ENCODE assay signal across 1 cellular context in the genomic region with DNA sequence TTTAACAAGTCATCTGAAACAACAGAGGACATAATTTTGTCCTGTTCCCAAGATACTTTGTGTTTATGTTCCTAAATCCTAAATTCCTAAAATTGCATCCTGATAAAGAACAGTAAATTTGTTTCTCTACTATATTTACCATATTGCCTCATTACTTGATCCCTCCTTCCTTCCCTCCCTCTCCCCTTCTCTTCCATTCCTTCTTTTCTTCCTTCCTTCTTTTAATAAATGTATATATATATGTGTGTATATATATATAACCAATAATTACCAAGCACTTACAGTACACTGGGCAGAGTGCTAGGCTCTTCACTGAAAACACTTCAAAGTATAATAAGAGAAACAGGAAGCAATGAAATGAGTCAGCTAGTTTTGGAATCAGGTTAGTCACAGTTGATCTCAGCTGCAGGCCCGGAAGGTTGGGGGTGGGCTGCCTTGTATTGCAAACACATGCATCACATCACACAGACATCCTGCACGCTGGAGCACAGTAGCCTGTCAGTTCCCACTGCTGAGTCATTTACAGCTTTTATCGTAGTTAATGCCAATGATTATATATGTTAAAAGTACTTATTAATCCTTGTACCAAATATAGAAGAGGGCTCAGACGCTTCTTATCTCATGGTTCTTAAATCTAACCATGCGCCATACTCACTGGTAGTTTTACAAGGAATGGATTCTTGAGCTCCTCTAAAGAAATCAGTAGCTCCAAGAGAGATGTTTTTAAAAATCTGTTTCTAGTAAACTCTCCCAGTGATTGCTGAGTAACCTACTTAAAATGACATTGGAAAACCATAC.
TF ChIP-seq lines count a peak whose summit lies in the region.

No MANE protein-coding gene starts in this region.

TF ChIP-seq in K562, 482 proteins besides CTCF, POLR2A, EP300 and RAD21 (continued from another document and continues in another):
- TF ChIP-seq, protein P1, sequence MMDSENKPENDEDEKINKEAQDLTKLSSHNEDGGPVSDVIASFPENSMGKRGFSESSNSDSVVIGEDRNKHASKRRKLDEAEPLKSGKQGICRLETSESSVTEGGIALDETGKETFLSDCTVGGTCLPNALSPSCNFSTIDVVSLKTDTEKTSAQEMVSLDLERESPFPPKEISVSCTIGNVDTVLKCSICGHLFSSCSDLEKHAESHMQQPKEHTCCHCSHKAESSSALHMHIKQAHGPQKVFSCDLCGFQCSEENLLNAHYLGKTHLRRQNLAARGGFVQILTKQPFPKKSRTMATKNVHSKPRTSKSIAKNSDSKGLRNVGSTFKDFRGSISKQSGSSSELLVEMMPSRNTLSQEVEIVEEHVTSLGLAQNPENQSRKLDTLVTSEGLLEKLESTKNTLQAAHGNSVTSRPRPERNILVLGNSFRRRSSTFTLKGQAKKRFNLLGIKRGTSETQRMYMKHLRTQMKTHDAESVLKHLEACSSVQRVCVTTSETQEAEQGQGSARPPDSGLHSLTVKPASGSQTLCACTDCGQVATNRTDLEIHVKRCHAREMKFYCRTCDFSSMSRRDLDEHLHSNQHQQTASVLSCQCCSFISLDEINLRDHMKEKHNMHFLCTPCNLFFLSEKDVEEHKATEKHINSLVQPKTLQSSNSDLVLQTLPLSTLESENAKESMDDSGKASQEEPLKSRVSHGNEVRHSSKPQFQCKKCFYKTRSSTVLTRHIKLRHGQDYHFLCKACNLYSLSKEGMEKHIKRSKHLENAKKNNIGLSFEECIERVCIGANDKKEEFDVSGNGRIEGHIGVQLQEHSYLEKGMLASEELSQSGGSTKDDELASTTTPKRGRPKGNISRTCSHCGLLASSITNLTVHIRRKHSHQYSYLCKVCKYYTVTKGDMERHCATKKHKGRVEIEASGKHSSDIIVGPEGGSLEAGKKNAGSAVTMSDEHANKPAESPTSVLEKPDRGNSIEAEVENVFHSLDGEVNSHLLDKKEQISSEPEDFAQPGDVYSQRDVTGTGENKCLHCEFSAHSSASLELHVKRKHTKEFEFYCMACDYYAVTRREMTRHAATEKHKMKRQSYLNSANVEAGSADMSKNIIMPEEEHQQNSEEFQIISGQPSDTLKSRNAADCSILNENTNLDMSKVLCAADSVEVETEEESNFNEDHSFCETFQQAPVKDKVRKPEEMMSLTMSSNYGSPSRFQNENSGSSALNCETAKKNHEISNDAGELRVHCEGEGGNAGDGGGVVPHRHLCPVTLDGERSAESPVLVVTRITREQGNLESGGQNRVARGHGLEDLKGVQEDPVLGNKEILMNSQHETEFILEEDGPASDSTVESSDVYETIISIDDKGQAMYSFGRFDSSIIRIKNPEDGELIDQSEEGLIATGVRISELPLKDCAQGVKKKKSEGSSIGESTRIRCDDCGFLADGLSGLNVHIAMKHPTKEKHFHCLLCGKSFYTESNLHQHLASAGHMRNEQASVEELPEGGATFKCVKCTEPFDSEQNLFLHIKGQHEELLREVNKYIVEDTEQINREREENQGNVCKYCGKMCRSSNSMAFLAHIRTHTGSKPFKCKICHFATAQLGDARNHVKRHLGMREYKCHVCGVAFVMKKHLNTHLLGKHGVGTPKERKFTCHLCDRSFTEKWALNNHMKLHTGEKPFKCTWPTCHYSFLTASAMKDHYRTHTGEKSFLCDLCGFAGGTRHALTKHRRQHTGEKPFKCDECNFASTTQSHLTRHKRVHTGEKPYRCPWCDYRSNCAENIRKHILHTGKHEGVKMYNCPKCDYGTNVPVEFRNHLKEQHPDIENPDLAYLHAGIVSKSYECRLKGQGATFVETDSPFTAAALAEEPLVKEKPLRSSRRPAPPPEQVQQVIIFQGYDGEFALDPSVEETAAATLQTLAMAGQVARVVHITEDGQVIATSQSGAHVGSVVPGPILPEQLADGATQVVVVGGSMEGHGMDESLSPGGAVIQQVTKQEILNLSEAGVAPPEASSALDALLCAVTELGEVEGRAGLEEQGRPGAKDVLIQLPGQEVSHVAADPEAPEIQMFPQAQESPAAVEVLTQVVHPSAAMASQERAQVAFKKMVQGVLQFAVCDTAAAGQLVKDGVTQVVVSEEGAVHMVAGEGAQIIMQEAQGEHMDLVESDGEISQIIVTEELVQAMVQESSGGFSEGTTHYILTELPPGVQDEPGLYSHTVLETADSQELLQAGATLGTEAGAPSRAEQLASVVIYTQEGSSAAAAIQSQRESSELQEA (IDR thresholded peaks at IDR 0.05; ENCODE audit: low read depth), result no peak
- TF ChIP-seq, protein P2, sequence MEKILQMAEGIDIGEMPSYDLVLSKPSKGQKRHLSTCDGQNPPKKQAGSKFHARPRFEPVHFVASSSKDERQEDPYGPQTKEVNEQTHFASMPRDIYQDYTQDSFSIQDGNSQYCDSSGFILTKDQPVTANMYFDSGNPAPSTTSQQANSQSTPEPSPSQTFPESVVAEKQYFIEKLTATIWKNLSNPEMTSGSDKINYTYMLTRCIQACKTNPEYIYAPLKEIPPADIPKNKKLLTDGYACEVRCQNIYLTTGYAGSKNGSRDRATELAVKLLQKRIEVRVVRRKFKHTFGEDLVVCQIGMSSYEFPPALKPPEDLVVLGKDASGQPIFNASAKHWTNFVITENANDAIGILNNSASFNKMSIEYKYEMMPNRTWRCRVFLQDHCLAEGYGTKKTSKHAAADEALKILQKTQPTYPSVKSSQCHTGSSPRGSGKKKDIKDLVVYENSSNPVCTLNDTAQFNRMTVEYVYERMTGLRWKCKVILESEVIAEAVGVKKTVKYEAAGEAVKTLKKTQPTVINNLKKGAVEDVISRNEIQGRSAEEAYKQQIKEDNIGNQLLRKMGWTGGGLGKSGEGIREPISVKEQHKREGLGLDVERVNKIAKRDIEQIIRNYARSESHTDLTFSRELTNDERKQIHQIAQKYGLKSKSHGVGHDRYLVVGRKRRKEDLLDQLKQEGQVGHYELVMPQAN (IDR thresholded peaks at IDR 0.05; ENCODE audit: borderline replicate concordance), result peak; percentile 43; the same call in 1 of the 2 replicates
- TF ChIP-seq TAL1 (IDR thresholded peaks at IDR 0.05), result peak; percentile 50; the same call in 1 of the 2 replicates
- TF ChIP-seq BRD4 (IDR thresholded peaks at IDR 0.05), result peak; percentile 72
- peak; percentile 66; the same call in 1 of the 2 replicates for TF ChIP-seq TOE1 (IDR thresholded peaks at IDR 0.05; ENCODE audit: borderline replicate concordance)
- no peak for TF ChIP-seq TOE1 (CRISPR knock-in tag; IDR thresholded peaks at IDR 0.05; ENCODE audit: borderline replicate concordance, low read depth)
- TF ChIP-seq E2F6 (IDR thresholded peaks at IDR 0.05; ENCODE audit: borderline replicate concordance in 1 of 2, extremely low read depth in 1 of 2, insufficient read depth in 1 of 2, insufficient read length in 1 of 2, low read depth in 1 of 2, low read length in 1 of 2, poor library complexity in 1 of 2, severe bottlenecking in 1 of 2), result peak; percentile 13 to 72
- peak; percentile 81 for TF ChIP-seq CTBP1 (IDR thresholded peaks at IDR 0.05; ENCODE audit: borderline replicate concordance)
- peak; percentile 89; the same call in 1 of the 2 replicates for TF ChIP-seq MYNN (IDR thresholded peaks at IDR 0.05)
- TF ChIP-seq MYNN (CRISPR knock-in tag; IDR thresholded peaks at IDR 0.05), result no peak
- TF ChIP-seq GATAD2A (IDR thresholded peaks at IDR 0.05), result peak; percentile 61; the same call in 1 of the 2 replicates
- peak; percentile 99 for TF ChIP-seq RNF2 (IDR thresholded peaks at IDR 0.05)
- TF ChIP-seq MTA1 (IDR thresholded peaks at IDR 0.05; ENCODE audit: borderline replicate concordance), result peak; percentile 73; the same call in 1 of the 2 replicates
- TF ChIP-seq E4F1 (CRISPR knock-in tag; IDR thresholded peaks at IDR 0.05; ENCODE audit: borderline replicate concordance), result peak; percentile 71; the same call in 1 of the 2 replicates
- TF ChIP-seq DNMT1 (IDR thresholded peaks at IDR 0.05), result 0 out of 2 replicates have a peak, but pooled peaks have one; percentile 38
- no peak for TF ChIP-seq ARID2 (IDR thresholded peaks at IDR 0.05)
- TF ChIP-seq ZNF699 (CRISPR knock-in tag; IDR thresholded peaks at IDR 0.05; ENCODE audit: insufficient replicate concordance), result no peak
- TF ChIP-seq ETV1 (tag; conservative IDR thresholded peaks at IDR 0.05; ENCODE audit: low read depth), result peak; percentile 100
- TF ChIP-seq ESRRA (IDR thresholded peaks at IDR 0.05; ENCODE audit: borderline replicate concordance, low read depth), result no peak
- peak; percentile 32; the same call in 1 of the 2 replicates for TF ChIP-seq NFATC3 (IDR thresholded peaks at IDR 0.05)
- TF ChIP-seq SMARCA5 (IDR thresholded peaks at IDR 0.05), result peak; percentile 91
- peak; percentile 76; the same call in 1 of the 2 replicates for TF ChIP-seq MBD2 (IDR thresholded peaks at IDR 0.05; ENCODE audit: borderline replicate concordance, low read depth)
- TF ChIP-seq ZNF76 (CRISPR knock-in tag; IDR thresholded peaks at IDR 0.05; ENCODE audit: borderline replicate concordance), result no peak
- TF ChIP-seq ZNF347 (CRISPR knock-in tag; IDR thresholded peaks at IDR 0.05; ENCODE audit: low read depth), result 0 out of 2 replicates have a peak, but pooled peaks have one; percentile 22
- peak; percentile 54; the same call in 1 of the 2 replicates for TF ChIP-seq GABPB1 (CRISPR knock-in tag; IDR thresholded peaks at IDR 0.05)
- peak; percentile 60; the same call in 1 of the 2 replicates for TF ChIP-seq SMAD4 (CRISPR knock-in tag; conservative IDR thresholded peaks at IDR 0.05)
- TF ChIP-seq SREBF1 (IDR thresholded peaks at IDR 0.05; ENCODE audit: borderline replicate concordance, low read depth, low read length), result no peak
- peak; percentile 89 for TF ChIP-seq TFAP4 (CRISPR knock-in tag; IDR thresholded peaks at IDR 0.05; ENCODE audit: borderline replicate concordance)
- TF ChIP-seq ZNF133 (CRISPR knock-in tag; IDR thresholded peaks at IDR 0.05), result no peak
- TF ChIP-seq ZNF717 (CRISPR knock-in tag; IDR thresholded peaks at IDR 0.05), result no peak
- peak; percentile 67 for TF ChIP-seq CXXC5 (CRISPR knock-in tag; IDR thresholded peaks at IDR 0.05)
- TF ChIP-seq ZNF311 (CRISPR knock-in tag; IDR thresholded peaks at IDR 0.05), result no peak
- peak; percentile 25; the same call in 1 of the 2 replicates for TF ChIP-seq CBX1 (IDR thresholded peaks at IDR 0.05; ENCODE audit: low read depth)
- TF ChIP-seq DACH1 (IDR thresholded peaks at IDR 0.05; ENCODE audit: partially characterized antibody), result peak; percentile 95
- TF ChIP-seq ZKSCAN8 (CRISPR knock-in tag; IDR thresholded peaks at IDR 0.05), result peak; percentile 84; the same call in 1 of the 2 replicates
- no peak for TF ChIP-seq HNRNPK (IDR thresholded peaks at IDR 0.05; ENCODE audit: low read depth, low read length, poor library complexity, severe bottlenecking)
- TF ChIP-seq CBFA2T2 (conservative IDR thresholded peaks at IDR 0.05), result peak; percentile 68
- TF ChIP-seq CREM (IDR thresholded peaks at IDR 0.05; ENCODE audit: low read depth), result peak; percentile 88
- TF ChIP-seq HNRNPUL1 (IDR thresholded peaks at IDR 0.05; ENCODE audit: low read length), result no peak
- peak; percentile 66 for TF ChIP-seq GABPA (tag; conservative IDR thresholded peaks at IDR 0.05; ENCODE audit: low read depth)
- TF ChIP-seq ARNT (IDR thresholded peaks at IDR 0.05), result peak in 1 of 2 experiments; percentile 95
- peak; percentile 93 to 95 for TF ChIP-seq TRIM24 (IDR thresholded peaks at IDR 0.05)
- peak; percentile 79 for TF ChIP-seq HDAC3 (IDR thresholded peaks at IDR 0.05; ENCODE audit: borderline replicate concordance, partially characterized antibody)
- peak; percentile 100 for TF ChIP-seq HMBOX1 (IDR thresholded peaks at IDR 0.05)
- peak in 1 of 2 experiments; percentile 17; a peak in 1 of 4 replicates for TF ChIP-seq MAZ (CRISPR knock-in tag; conservative IDR thresholded peaks at IDR 0.05 in 1 of 2, IDR thresholded peaks at IDR 0.05 in 1 of 2)
- peak; percentile 88 for TF ChIP-seq CCNT2 (IDR thresholded peaks at IDR 0.05; ENCODE audit: borderline replicate concordance, extremely low read depth, insufficient read length, low read depth, low read length)
- peak; percentile 29; the same call in 1 of the 2 replicates for TF ChIP-seq POLR2G (IDR thresholded peaks at IDR 0.05; ENCODE audit: low read depth, low read length)
- TF ChIP-seq TAF9B (IDR thresholded peaks at IDR 0.05; ENCODE audit: partially characterized antibody), result peak; percentile 99
- no peak for TF ChIP-seq TFAM (CRISPR knock-in tag; conservative IDR thresholded peaks at IDR 0.05)
- peak; percentile 53; the same call in 1 of the 2 replicates for TF ChIP-seq CC2D1A (IDR thresholded peaks at IDR 0.05)
